ENCODE assay signal across 19 cellular contexts in the genomic region with DNA sequence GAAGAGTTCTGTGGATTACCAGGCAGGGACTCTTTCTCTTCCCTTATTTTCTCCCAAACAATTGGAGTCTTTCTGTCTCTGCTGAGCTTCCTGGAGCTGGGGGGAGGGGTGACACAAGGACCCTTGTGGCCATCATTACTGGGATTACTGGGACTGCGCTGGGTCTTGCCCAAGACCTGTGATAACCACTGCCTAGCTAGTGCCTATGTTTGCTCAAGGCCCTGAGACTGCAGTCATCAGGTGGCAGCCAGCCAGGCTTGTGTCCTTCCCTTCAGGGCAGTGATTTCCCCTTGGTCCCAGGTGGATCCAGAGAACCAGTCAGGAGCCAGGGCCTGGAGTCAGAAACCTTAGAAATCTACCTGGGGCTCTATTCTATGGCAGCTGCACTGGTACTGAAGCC.
DNase-seq lines count a peak whose midpoint lies in the region; ATAC-seq, FAIRE-seq and TF ChIP-seq lines count a peak whose summit lies in the region.
"Had no signal": no experiment of that assay in that cellular context is flagged by ENCODE, and none has a peak within 500 bp of the region (broad histone marks: within the 10 kb centered on the region; RNA-seq: fewer than 3 reads in every experiment).

No MANE protein-coding gene starts in this region.

- peaks cover 2% of the 10 kb centered on the region for H3K4me1 ChIP-seq in foreskin keratinocyte
- no peaks in the 10 kb centered on the region for H3K4me1 ChIP-seq in small intestine (ENCODE audit: control insufficient read depth in 2 of 2, insufficient read depth in 1 of 2, low read depth in 1 of 2, low read length in 1 of 2)
- H3K4me1 ChIP-seq in gastroesophageal sphincter, result peaks cover 0 to 10% (median 2%) of the 10 kb centered on the region in 3 donors
- H3K4me1 ChIP-seq in CD4-positive, alpha-beta memory T cell (ENCODE audit: insufficient read depth, low read length), result peaks cover 15% of the 10 kb centered on the region
- H3K4me1 ChIP-seq: spleen had no signal

- H3K27ac Mint-ChIP-seq in activated naive CD8-positive, alpha-beta T cell treated with anti-CD3 and anti-CD28 coated beads, Interleukin-2, amount 10 ng/mL, durations not matched to agents 7 days and 5 days, result peak overlapping the region; percentile 60
- H3K27ac Mint-ChIP-seq in activated naive CD8-positive, alpha-beta T cell treated with anti-CD3 and anti-CD28 coated beads, Interleukin-2, amount 50 U/mL, for 24 hours, result no peak overlapping the region
- H3K27ac Mint-ChIP-seq in CD4-positive, alpha-beta memory T cell, result peak overlapping the region in 1 of 7 donors; percentile 13
- H3K27ac Mint-ChIP-seq in activated T-cell treated with anti-CD3 and anti-CD28 coated beads, Interleukin-2, amount 50 U/mL, for 72 hours, result no peak overlapping the region
- H3K27ac Mint-ChIP-seq: activated CD4-positive, alpha-beta T cell treated with anti-CD3 and anti-CD28 coated beads for 36 hours; memory B cell had no signal

- no peaks in the 10 kb centered on the region for H3K27me3 Mint-ChIP-seq in activated naive CD8-positive, alpha-beta T cell treated with anti-CD3 and anti-CD28 coated beads, Interleukin-2, amount 10 ng/mL, durations not matched to agents 7 days and 5 days
- no peaks in the 10 kb centered on the region for H3K27me3 Mint-ChIP-seq in activated naive CD8-positive, alpha-beta T cell treated with anti-CD3 and anti-CD28 coated beads, Interleukin-2, amount 50 U/mL, for 24 hours
- no peaks in the 10 kb centered on the region for H3K27me3 Mint-ChIP-seq in CD4-positive, alpha-beta memory T cell
- no peaks in the 10 kb centered on the region for H3K27me3 Mint-ChIP-seq in activated T-cell treated with anti-CD3 and anti-CD28 coated beads, Interleukin-2, amount 50 U/mL, for 72 hours (ENCODE audit: low read depth)
- H3K27me3 Mint-ChIP-seq: activated CD4-positive, alpha-beta T cell treated with anti-CD3 and anti-CD28 coated beads for 36 hours; memory B cell had no signal

- H3K4me1 Mint-ChIP-seq in activated naive CD8-positive, alpha-beta T cell treated with anti-CD3 and anti-CD28 coated beads, Interleukin-2, amount 10 ng/mL, durations not matched to agents 7 days and 5 days, result peaks cover 39% of the 10 kb centered on the region
- H3K4me1 Mint-ChIP-seq in activated naive CD8-positive, alpha-beta T cell treated with anti-CD3 and anti-CD28 coated beads, Interleukin-2, amount 50 U/mL, for 24 hours, result peaks cover 10% of the 10 kb centered on the region
- H3K4me1 Mint-ChIP-seq in CD4-positive, alpha-beta memory T cell, result peaks cover 11 to 24% (median 13%) of the 10 kb centered on the region in 4 donors
- H3K4me1 Mint-ChIP-seq in activated T-cell treated with anti-CD3 and anti-CD28 coated beads, Interleukin-2, amount 50 U/mL, for 72 hours (ENCODE audit: low read depth), result peaks cover 27% of the 10 kb centered on the region
- H3K4me1 Mint-ChIP-seq: memory B cell had no signal

- WGBS in small intestine, 3 donors, result 74 to 87% (median 76%) methylated on average over 1 of the region's 1 CpG
- 100% methylated on average over 1 of the region's 1 CpG; no CpG with 5 or more reads in 1 of the 2 donors for WGBS in gastroesophageal sphincter (ENCODE audit: low coverage in 1 of 2), 2 donors

- CTCF ChIA-PET in CD4-positive, alpha-beta memory T cell (lab: Charles Lee; ENCODE audit: partially characterized antibody), result interaction anchor here (1.5 to 1.6 kb wide), 2 partner anchors 8 to 17 kb away, joined by 3 to 4 read pairs; no protein-coding TSS in a partner anchor

- no peak overlapping the region for H3K4me3 Mint-ChIP-seq in activated naive CD8-positive, alpha-beta T cell treated with anti-CD3 and anti-CD28 coated beads, Interleukin-2, amount 10 ng/mL, durations not matched to agents 7 days and 5 days
- H3K4me3 Mint-ChIP-seq in activated naive CD8-positive, alpha-beta T cell treated with anti-CD3 and anti-CD28 coated beads, Interleukin-2, amount 50 U/mL, for 24 hours, result no peak overlapping the region
- peak overlapping the region in 1 of 8 donors; percentile 39 for H3K4me3 Mint-ChIP-seq in CD4-positive, alpha-beta memory T cell
- H3K4me3 Mint-ChIP-seq in activated T-cell treated with anti-CD3 and anti-CD28 coated beads, Interleukin-2, amount 50 U/mL, for 72 hours, result no peak overlapping the region
- H3K4me3 Mint-ChIP-seq: activated CD4-positive, alpha-beta T cell treated with anti-CD3 and anti-CD28 coated beads for 36 hours; memory B cell had no signal

- H3K4me3 ChIP-seq in MG63 (no peak overlapping the region), small intestine (ENCODE audit: low read depth in 1 of 2, low read length in 2 of 2) (no peak overlapping the region), gastroesophageal sphincter (no peak overlapping the region)
- no peak overlapping the region for H3K4me3 ChIP-seq in CD4-positive, alpha-beta memory T cell (ENCODE audit: low read length in 2 of 2)
- H3K4me3 ChIP-seq: coronary artery, spleen had no signal

- no peak for ATAC-seq in activated naive CD8-positive, alpha-beta T cell treated with anti-CD3 and anti-CD28 coated beads, Interleukin-2, amount 10 ng/mL, durations not matched to agents 7 days and 5 days (ENCODE audit: low read depth)
- ATAC-seq in activated naive CD8-positive, alpha-beta T cell treated with anti-CD3 and anti-CD28 coated beads, Interleukin-2, amount 50 U/mL, for 24 hours, result no peak
- ATAC-seq in foreskin keratinocyte (peak; percentile 79), gastroesophageal sphincter (no peak)
- ATAC-seq in activated T-cell treated with anti-CD3 and anti-CD28 coated beads, Interleukin-2, amount 50 U/mL, for 72 hours (replicated peaks in 1 of 2), result no peak
- ATAC-seq: activated CD4-positive, alpha-beta T cell treated with anti-CD3 and anti-CD28 coated beads for 36 hours had no signal

- H3K27me3 ChIP-seq in MG63 (no peaks in the 10 kb centered on the region), foreskin keratinocyte (no peaks in the 10 kb centered on the region), small intestine (ENCODE audit: control insufficient read depth in 2 of 2, insufficient read depth in 2 of 2, low read length in 2 of 2) (no peaks in the 10 kb centered on the region), gastroesophageal sphincter (no peaks in the 10 kb centered on the region)
- H3K27me3 ChIP-seq in CD4-positive, alpha-beta memory T cell (ENCODE audit: insufficient read depth, low read length), result no peaks in the 10 kb centered on the region
- H3K27me3 ChIP-seq: spleen had no signal

- H3K9me3 ChIP-seq in MG63 (peaks cover 2% of the 10 kb centered on the region; the same call in 1 of the 2 replicates), small intestine (ENCODE audit: control insufficient read depth, low read depth) (no peaks in the 10 kb centered on the region), gastroesophageal sphincter (no peaks in the 10 kb centered on the region)
- H3K9me3 ChIP-seq in CD4-positive, alpha-beta memory T cell (ENCODE audit: control insufficient read depth in 1 of 2, low read length in 2 of 2), result no peaks in the 10 kb centered on the region

- no peak for TF ChIP-seq POLR2A in gastroesophageal sphincter (IDR thresholded peaks at IDR 0.05)

- TF ChIP-seq CTCF in foreskin keratinocyte (conservative IDR thresholded peaks at IDR 0.05), result no peak
- TF ChIP-seq CTCF in gastroesophageal sphincter (IDR thresholded peaks at IDR 0.05), result no peak

- H3K9me3 Mint-ChIP-seq in activated naive CD8-positive, alpha-beta T cell treated with anti-CD3 and anti-CD28 coated beads, Interleukin-2, amount 10 ng/mL, durations not matched to agents 7 days and 5 days, result peaks cover 13% of the 10 kb centered on the region
- peaks cover 18% of the 10 kb centered on the region for H3K9me3 Mint-ChIP-seq in activated naive CD8-positive, alpha-beta T cell treated with anti-CD3 and anti-CD28 coated beads, Interleukin-2, amount 50 U/mL, for 24 hours
- peaks cover 2 to 22% (median 15%) of the 10 kb centered on the region in 8 donors for H3K9me3 Mint-ChIP-seq in CD4-positive, alpha-beta memory T cell
- H3K9me3 Mint-ChIP-seq in activated T-cell treated with anti-CD3 and anti-CD28 coated beads, Interleukin-2, amount 50 U/mL, for 72 hours, result peaks cover 10 to 11% of the 10 kb centered on the region in 2 donors

- H3K36me3 Mint-ChIP-seq in activated naive CD8-positive, alpha-beta T cell treated with anti-CD3 and anti-CD28 coated beads, Interleukin-2, amount 10 ng/mL, durations not matched to agents 7 days and 5 days, result peaks cover 70% of the 10 kb centered on the region
- peaks cover 5% of the 10 kb centered on the region for H3K36me3 Mint-ChIP-seq in activated naive CD8-positive, alpha-beta T cell treated with anti-CD3 and anti-CD28 coated beads, Interleukin-2, amount 50 U/mL, for 24 hours (ENCODE audit: low read depth)
- H3K36me3 Mint-ChIP-seq in CD4-positive, alpha-beta memory T cell, result peaks cover 5 to 16% of the 10 kb centered on the region in 2 donors
- peaks cover 7 to 12% of the 10 kb centered on the region in 2 donors for H3K36me3 Mint-ChIP-seq in activated T-cell treated with anti-CD3 and anti-CD28 coated beads, Interleukin-2, amount 50 U/mL, for 72 hours (ENCODE audit: insufficient read depth in 2 of 2)

- FAIRE-seq in small intestine (lab: Jason Lieb, UNC), result no peak
- FAIRE-seq: RCC 7860 had no signal

- H3K36me3 ChIP-seq in MG63, result no peaks in the 10 kb centered on the region
- no peaks in the 10 kb centered on the region for H3K36me3 ChIP-seq in small intestine (ENCODE audit: control insufficient read depth in 2 of 2, insufficient read depth in 2 of 2, low read length in 2 of 2)
- H3K36me3 ChIP-seq in gastroesophageal sphincter, result no peaks in the 10 kb centered on the region
- no peaks in the 10 kb centered on the region for H3K36me3 ChIP-seq in CD4-positive, alpha-beta memory T cell (ENCODE audit: insufficient read depth, low read length)
- H3K36me3 ChIP-seq: spleen had no signal

- POLR2A ChIA-PET in activated naive CD8-positive, alpha-beta T cell treated with anti-CD3 and anti-CD28 coated beads, Interleukin-2, amount 10 ng/mL, durations not matched to agents 7 days and 5 days (lab: Charles Lee), result no interaction called here
- POLR2A ChIA-PET in CD4-positive, alpha-beta memory T cell (lab: Charles Lee; ENCODE audit: partially characterized antibody), result interaction anchor here (1.7 kb wide), 1 partner anchor 14 kb away, joined by 3 read pairs; no protein-coding TSS in a partner anchor

- no peak for DNase-seq in activated naive CD8-positive, alpha-beta T cell treated with anti-CD3 and anti-CD28 coated beads, Interleukin-2, amount 10 ng/mL, durations not matched to agents 7 days and 5 days
- no peak for DNase-seq in activated naive CD8-positive, alpha-beta T cell treated with anti-CD3 and anti-CD28 coated beads, Interleukin-2, amount 50 U/mL, for 24 hours
- DNase-seq in MG63, result peak; percentile 4
- peak; percentile 59 to 67 for DNase-seq in foreskin keratinocyte
- DNase-seq in small intestine, result peak; percentile 6
- DNase-seq in CD4-positive, alpha-beta memory T cell, result no peak
- DNase-seq in activated T-cell treated with anti-CD3 and anti-CD28 coated beads, Interleukin-2, amount 50 U/mL, for 72 hours, result no peak
- DNase-seq: activated T-cell treated with anti-CD3 and anti-CD28 coated beads for 4 hours, NCI-H1048, NCI-H345, nucleus accumbens, spleen, substantia nigra, T-helper 2 cell had no signal

- TF ChIP-seq EP300 in gastroesophageal sphincter (IDR thresholded peaks at IDR 0.05), result no peak

- H3K27ac ChIP-seq in foreskin keratinocyte (no peak overlapping the region), small intestine (ENCODE audit: low read depth in 1 of 2, low read length in 1 of 2) (no peak overlapping the region), gastroesophageal sphincter (no peak overlapping the region)
- no peak overlapping the region for H3K27ac ChIP-seq in CD4-positive, alpha-beta memory T cell (ENCODE audit: low read depth, low read length)
- H3K27ac ChIP-seq: coronary artery, spleen had no signal

- intact Hi-C loops in CD4-positive, alpha-beta memory T cell (cut with micrococcal nuclease), result no loop called here

Comparison
In these comparisons a context has a peak if more than half of its experiments do, and no peak if none do; other contexts are left out.
1. DNase-seq: peak in MG63 (single experiment), foreskin keratinocyte (2 of 2) and small intestine (single experiment); none in activated naive CD8-positive, alpha-beta T cell treated with anti-CD3 and anti-CD28 coated beads, Interleukin-2, amount 10 ng/mL, durations not matched to agents 7 days and 5 days (single experiment), activated naive CD8-positive, alpha-beta T cell treated with anti-CD3 and anti-CD28 coated beads, Interleukin-2, amount 50 U/mL, for 24 hours (single experiment), CD4-positive, alpha-beta memory T cell (0 of 5) and activated T-cell treated with anti-CD3 and anti-CD28 coated beads, Interleukin-2, amount 50 U/mL, for 72 hours (0 of 2).